In the genomic region with DNA sequence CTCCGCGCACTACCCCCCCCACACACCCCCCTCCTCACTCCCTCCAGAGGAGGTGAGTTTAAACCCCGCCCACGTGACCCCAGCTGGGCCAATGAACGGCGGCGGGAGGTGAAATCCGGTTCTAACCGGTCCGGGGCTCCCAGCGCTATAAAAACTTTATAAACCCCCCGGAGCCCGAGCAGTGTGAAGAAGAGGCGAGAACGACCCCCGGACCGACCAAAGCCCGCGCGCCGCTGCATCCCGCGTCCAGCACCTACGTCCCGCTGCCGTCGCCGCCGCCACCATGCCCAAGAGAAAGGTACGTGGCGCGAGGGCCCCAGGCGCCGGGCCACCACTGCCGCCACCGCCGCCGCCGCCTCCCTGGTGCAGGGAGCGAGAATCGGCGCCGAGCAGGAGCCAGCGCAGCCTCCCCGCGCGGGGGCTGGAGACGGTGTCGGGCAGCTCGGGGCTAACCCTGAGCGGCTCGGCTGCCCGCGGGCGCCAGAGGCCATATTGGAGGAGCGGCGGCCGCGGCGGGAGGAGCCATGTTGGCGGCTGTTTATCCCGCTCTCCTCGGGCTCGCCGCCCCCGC, we compare ENCODE assay signal across 8 cellular contexts. TPM values are rescaled to one million over a fixed set of nuclear protein-coding genes. Genes with fewer than 3 reads are reported as not detected.
DNase-seq lines count a peak whose midpoint lies in the region; ATAC-seq, FAIRE-seq and TF ChIP-seq lines count a peak whose summit lies in the region.

A gene (plus strand): TSS at position 111 of the 571 bp plus-strand sequence. CDS start 173 bp downstream, at position 284.

- H3K27me3 Mint-ChIP-seq in WTC11 (ENCODE audit: low read depth) (no peaks in the 10 kb centered on the region; the same call in 1 of the 2 replicates), immature natural killer cell (ENCODE audit: low read depth in 3 of 3) (peaks cover 4 to 15% (median 6%) of the 10 kb centered on the region in 3 donors)

- peak within 1 kb of the TSS; percentile 89 for H3K4me3 Mint-ChIP-seq in WTC11
- peak within 1 kb of the TSS; percentile 90 to 98 (median 97) for H3K4me3 Mint-ChIP-seq in immature natural killer cell

- H4K20me1 ChIP-seq in smooth muscle cell (ENCODE audit: low read depth), result peaks cover 60% of the 10 kb centered on the region

- H3K4me3 ChIP-seq in bronchial epithelial cell (ENCODE audit: low read depth, low read length), result peak within 1 kb of the TSS; percentile 72
- peak within 1 kb of the TSS; percentile 98 for H3K4me3 ChIP-seq in smooth muscle cell

- H3K9ac ChIP-seq in smooth muscle cell (ENCODE audit: low read depth), result peak within 1 kb of the TSS; percentile 93

- ATAC-seq in HG03045 (IDR thresholded peaks at IDR 0.05; ENCODE audit: unreplicated experiment) (peak; percentile 45), WTC11 (peak; percentile 40)

- peak within 1 kb of the TSS; percentile 94 for H3K4me2 ChIP-seq in smooth muscle cell

- DNase-seq in NCI-H2171 (lab: John Stamatoyannopoulos, UW), result peak; percentile 96
- no peak for DNase-seq in NCI-H2171 treated with DMSO at 0.1 percent for 48 hours (lab: John Stamatoyannopoulos, UW)
- peak; percentile 97 for DNase-seq in NCI-H2227 (lab: John Stamatoyannopoulos, UW; ENCODE audit: unreplicated experiment)
- DNase-seq in WTC11 (ENCODE audit: low spot score), result peak; percentile 92
- DNase-seq in bronchial epithelial cell (ENCODE audit: low read depth), result peak; percentile 50
- DNase-seq in immature natural killer cell, result peak; percentile 79 to 83 (median 81)
- peak; percentile 74 for DNase-seq in smooth muscle cell (lab: John Stamatoyannopoulos, UW; ENCODE audit: unreplicated experiment)

- CTCF ChIA-PET in WTC11 (lab: Charles Lee), result interaction anchor here (0.5 to 3.8 kb wide), 10 partner anchors 10 to 436 kb away, joined by 3 to 33 read pairs (median 6); a partner anchor contains a TSS

- H3K27me3 ChIP-seq in bronchial epithelial cell (ENCODE audit: control insufficient read depth, insufficient read depth, low read length), result no peaks in the 10 kb centered on the region
- no peaks in the 10 kb centered on the region for H3K27me3 ChIP-seq in smooth muscle cell (ENCODE audit: low read depth)

- H3K4me1 ChIP-seq in smooth muscle cell (ENCODE audit: low read depth), result peaks cover 46% of the 10 kb centered on the region

- H3K79me2 ChIP-seq in smooth muscle cell (ENCODE audit: low read depth), result peaks cover 15% of the 10 kb centered on the region

- H3K27ac Mint-ChIP-seq in WTC11 (peak within 1 kb of the TSS; percentile 86), immature natural killer cell (peak within 1 kb of the TSS; percentile 87 to 96 (median 95))

- no peaks in the 10 kb centered on the region for H3K9me3 ChIP-seq in smooth muscle cell (replicated peaks; ENCODE audit: low read depth)

- H3K36me3 ChIP-seq in bronchial epithelial cell (ENCODE audit: control insufficient read depth, insufficient read depth, low read length) (peaks cover 21% of the 10 kb centered on the region), smooth muscle cell (ENCODE audit: low read depth) (peaks cover 6% of the 10 kb centered on the region)

- H3K36me3 Mint-ChIP-seq in WTC11 (peaks cover 52% of the 10 kb centered on the region), immature natural killer cell (peaks cover 0 to 21% (median 11%) of the 10 kb centered on the region in 3 donors)

- POLR2A ChIA-PET in WTC11 (lab: Charles Lee), result interaction anchor here (0.6 to 3.8 kb wide), 8 partner anchors 28 to 598 kb away, joined by 3 to 22 read pairs (median 4); a partner anchor contains a TSS

- under 1% methylated on average over 51 of the region's 66 CpGs for WGBS in smooth muscle cell (ENCODE audit: low lambda C conversion rate)

- H3K9me3 Mint-ChIP-seq in WTC11 (no peaks in the 10 kb centered on the region), immature natural killer cell (no peaks in the 10 kb centered on the region)

- H2AFZ ChIP-seq in smooth muscle cell (ENCODE audit: low read depth), result peak within 1 kb of the TSS; percentile 85

- TF ChIP-seq CTCF in WTC11 (IDR thresholded peaks at IDR 0.05) (no peak), bronchial epithelial cell (IDR thresholded peaks at IDR 0.05; ENCODE audit: insufficient read depth, low read length, severe bottlenecking) (no peak), smooth muscle cell (IDR thresholded peaks at IDR 0.05; ENCODE audit: borderline replicate concordance, insufficient read depth, poor library complexity, severe bottlenecking) (no peak)

- peaks cover 24% of the 10 kb centered on the region for H3F3A ChIP-seq in smooth muscle cell (ENCODE audit: low read depth)

- FAIRE-seq in bronchial epithelial cell (lab: Jason Lieb, UNC), result no peak

- peak within 1 kb of the TSS; percentile 93 for H3K27ac ChIP-seq in smooth muscle cell (ENCODE audit: low read depth)

- H3K4me1 Mint-ChIP-seq in WTC11 (peaks cover 31% of the 10 kb centered on the region), immature natural killer cell (peaks cover 36 to 47% of the 10 kb centered on the region in 2 donors)

TF ChIP-seq in WTC11, 78 proteins besides CTCF, POLR2A, EP300 and RAD21 (continues in another document):
- TF ChIP-seq, protein P1, sequence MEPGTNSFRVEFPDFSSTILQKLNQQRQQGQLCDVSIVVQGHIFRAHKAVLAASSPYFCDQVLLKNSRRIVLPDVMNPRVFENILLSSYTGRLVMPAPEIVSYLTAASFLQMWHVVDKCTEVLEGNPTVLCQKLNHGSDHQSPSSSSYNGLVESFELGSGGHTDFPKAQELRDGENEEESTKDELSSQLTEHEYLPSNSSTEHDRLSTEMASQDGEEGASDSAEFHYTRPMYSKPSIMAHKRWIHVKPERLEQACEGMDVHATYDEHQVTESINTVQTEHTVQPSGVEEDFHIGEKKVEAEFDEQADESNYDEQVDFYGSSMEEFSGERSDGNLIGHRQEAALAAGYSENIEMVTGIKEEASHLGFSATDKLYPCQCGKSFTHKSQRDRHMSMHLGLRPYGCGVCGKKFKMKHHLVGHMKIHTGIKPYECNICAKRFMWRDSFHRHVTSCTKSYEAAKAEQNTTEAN (CRISPR knock-in tag; IDR thresholded peaks at IDR 0.05), result no peak
- TF ChIP-seq, protein P2, sequence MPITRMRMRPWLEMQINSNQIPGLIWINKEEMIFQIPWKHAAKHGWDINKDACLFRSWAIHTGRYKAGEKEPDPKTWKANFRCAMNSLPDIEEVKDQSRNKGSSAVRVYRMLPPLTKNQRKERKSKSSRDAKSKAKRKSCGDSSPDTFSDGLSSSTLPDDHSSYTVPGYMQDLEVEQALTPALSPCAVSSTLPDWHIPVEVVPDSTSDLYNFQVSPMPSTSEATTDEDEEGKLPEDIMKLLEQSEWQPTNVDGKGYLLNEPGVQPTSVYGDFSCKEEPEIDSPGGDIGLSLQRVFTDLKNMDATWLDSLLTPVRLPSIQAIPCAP (CRISPR knock-in tag; IDR thresholded peaks at IDR 0.05), result peak; percentile 78; the same call in 1 of the 2 replicates
- TF ChIP-seq, protein P3, sequence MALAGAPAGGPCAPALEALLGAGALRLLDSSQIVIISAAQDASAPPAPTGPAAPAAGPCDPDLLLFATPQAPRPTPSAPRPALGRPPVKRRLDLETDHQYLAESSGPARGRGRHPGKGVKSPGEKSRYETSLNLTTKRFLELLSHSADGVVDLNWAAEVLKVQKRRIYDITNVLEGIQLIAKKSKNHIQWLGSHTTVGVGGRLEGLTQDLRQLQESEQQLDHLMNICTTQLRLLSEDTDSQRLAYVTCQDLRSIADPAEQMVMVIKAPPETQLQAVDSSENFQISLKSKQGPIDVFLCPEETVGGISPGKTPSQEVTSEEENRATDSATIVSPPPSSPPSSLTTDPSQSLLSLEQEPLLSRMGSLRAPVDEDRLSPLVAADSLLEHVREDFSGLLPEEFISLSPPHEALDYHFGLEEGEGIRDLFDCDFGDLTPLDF (CRISPR knock-in tag; IDR thresholded peaks at IDR 0.05), result no peak
- TF ChIP-seq, protein P4, sequence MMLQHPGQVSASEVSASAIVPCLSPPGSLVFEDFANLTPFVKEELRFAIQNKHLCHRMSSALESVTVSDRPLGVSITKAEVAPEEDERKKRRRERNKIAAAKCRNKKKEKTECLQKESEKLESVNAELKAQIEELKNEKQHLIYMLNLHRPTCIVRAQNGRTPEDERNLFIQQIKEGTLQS (CRISPR knock-in tag; conservative IDR thresholded peaks at IDR 0.05), result no peak
- no peak for TF ChIP-seq NR3C1 (CRISPR knock-in tag; conservative IDR thresholded peaks at IDR 0.05; ENCODE audit: low read depth)
- TF ChIP-seq, protein P5, sequence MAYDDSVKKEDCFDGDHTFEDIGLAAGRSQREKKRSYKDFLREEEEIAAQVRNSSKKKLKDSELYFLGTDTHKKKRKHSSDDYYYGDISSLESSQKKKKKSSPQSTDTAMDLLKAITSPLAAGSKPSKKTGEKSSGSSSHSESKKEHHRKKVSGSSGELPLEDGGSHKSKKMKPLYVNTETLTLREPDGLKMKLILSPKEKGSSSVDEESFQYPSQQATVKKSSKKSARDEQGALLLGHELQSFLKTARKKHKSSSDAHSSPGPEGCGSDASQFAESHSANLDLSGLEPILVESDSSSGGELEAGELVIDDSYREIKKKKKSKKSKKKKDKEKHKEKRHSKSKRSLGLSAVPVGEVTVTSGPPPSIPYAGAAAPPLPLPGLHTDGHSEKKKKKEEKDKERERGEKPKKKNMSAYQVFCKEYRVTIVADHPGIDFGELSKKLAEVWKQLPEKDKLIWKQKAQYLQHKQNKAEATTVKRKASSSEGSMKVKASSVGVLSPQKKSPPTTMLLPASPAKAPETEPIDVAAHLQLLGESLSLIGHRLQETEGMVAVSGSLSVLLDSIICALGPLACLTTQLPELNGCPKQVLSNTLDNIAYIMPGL (CRISPR knock-in tag; IDR thresholded peaks at IDR 0.05), result no peak
- TF ChIP-seq, protein P6, sequence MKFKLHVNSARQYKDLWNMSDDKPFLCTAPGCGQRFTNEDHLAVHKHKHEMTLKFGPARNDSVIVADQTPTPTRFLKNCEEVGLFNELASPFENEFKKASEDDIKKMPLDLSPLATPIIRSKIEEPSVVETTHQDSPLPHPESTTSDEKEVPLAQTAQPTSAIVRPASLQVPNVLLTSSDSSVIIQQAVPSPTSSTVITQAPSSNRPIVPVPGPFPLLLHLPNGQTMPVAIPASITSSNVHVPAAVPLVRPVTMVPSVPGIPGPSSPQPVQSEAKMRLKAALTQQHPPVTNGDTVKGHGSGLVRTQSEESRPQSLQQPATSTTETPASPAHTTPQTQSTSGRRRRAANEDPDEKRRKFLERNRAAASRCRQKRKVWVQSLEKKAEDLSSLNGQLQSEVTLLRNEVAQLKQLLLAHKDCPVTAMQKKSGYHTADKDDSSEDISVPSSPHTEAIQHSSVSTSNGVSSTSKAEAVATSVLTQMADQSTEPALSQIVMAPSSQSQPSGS (CRISPR knock-in tag; IDR thresholded peaks at IDR 0.05; ENCODE audit: borderline replicate concordance, low read depth), result no peak

RNA-seq across cellular contexts. Expression of the gene that starts here (rescaled TPM):
- total RNA-seq in WTC11 (2021) (374 to 414 TPM (median 379 TPM) in 3 replicates), bronchial epithelial cell (87.9 and 283 TPM in 2 replicates), smooth muscle cell (170 TPM in 2 replicates)
- polyA plus RNA-seq in immature natural killer cell (100 to 1,000 TPM; 598 to 729 (median 677) TPM), smooth muscle cell (380 and 448 TPM in 2 replicates)
